In genomic region chr6:24469829-24470228, GRCh38 we compare ENCODE assay signal across 17 cellular contexts. TPM values are rescaled to one million over a fixed set of nuclear protein-coding genes. Genes with fewer than 3 reads are reported as not detected.
DNase-seq lines count a peak whose midpoint lies in the region; ATAC-seq, FAIRE-seq and TF ChIP-seq lines count a peak whose summit lies in the region.
"Had no signal": no experiment of that assay in that cellular context is flagged by ENCODE, and none has a peak within 500 bp of the region (broad histone marks: within the 10 kb centered on the region; RNA-seq: fewer than 3 reads in every experiment).

No MANE protein-coding gene starts in this region.

- H3K36me3 ChIP-seq in adipocyte (ENCODE audit: control insufficient read depth, insufficient read depth, low read length, severe bottlenecking) (no peaks in the 10 kb centered on the region), skeletal muscle satellite cell (ENCODE audit: insufficient read depth, low read length) (no peaks in the 10 kb centered on the region), HepG2 (replicated peaks in 1 of 2; ENCODE audit: control insufficient read depth in 1 of 2, insufficient read depth in 2 of 2, low read length in 2 of 2) (peaks cover 0 to under 1% of the 10 kb centered on the region in 2 experiments; a peak in 1 of 5 replicates)

- TF ChIP-seq CTCF in astrocyte of the spinal cord (IDR thresholded peaks at IDR 0.05; ENCODE audit: low read depth, low read length) (no peak), HepG2 (CRISPR knock-in tag; IDR thresholded peaks at IDR 0.05) (no peak)

- DNase-seq in adipocyte (ENCODE audit: low read depth) (peak; percentile 19), astrocyte of the spinal cord (ENCODE audit: low read depth, low spot score) (peak; percentile 12), HepG2 (ENCODE audit: low spot score) (no peak), EL (no peak)
- DNase-seq: AML-193; Caco-2; CD4-positive, alpha-beta T cell; GDM1; GOT3; H7 had no signal

- WGBS in HepG2 (ENCODE audit: low lambda C conversion rate) = 92% methylated on average over 6 of the region's 6 CpGs

- H3K9ac ChIP-seq in adipocyte (ENCODE audit: low read length) (no peak overlapping the region), skeletal muscle satellite cell (ENCODE audit: low read depth, low read length) (no peak overlapping the region), HepG2 (ENCODE audit: insufficient read depth, low read depth, low read length) (no peak overlapping the region)

- no peak overlapping the region for H3K4me3 ChIP-seq in adipocyte (ENCODE audit: low read length)
- H3K4me3 ChIP-seq in astrocyte of the spinal cord (ENCODE audit: low read depth, low read length) = no peak overlapping the region
- no peak overlapping the region for H3K4me3 ChIP-seq in skeletal muscle satellite cell (ENCODE audit: low read length)
- H3K4me3 ChIP-seq in HepG2 (replicated peaks in 1 of 3; ENCODE audit: insufficient read depth in 1 of 3, low read depth in 2 of 3, low read length in 3 of 3) = no peak overlapping the region

- no peaks in the 10 kb centered on the region for H4K20me1 ChIP-seq in HepG2 (ENCODE audit: insufficient read depth, low read length)

- POLR2A ChIA-PET in HepG2 (lab: Yijun Ruan, JAX) = no interaction called here

- no peaks in the 10 kb centered on the region for H3K79me2 ChIP-seq in HepG2 (ENCODE audit: insufficient read depth, low read length)

- no peak for FAIRE-seq in HepG2 (lab: Jason Lieb, UNC)
- FAIRE-seq: A204.1, D721Med, GM18507 had no signal

- H3K27ac ChIP-seq in HepG2 (ENCODE audit: extremely low read length, insufficient read depth, low read length) = no peak overlapping the region
- H3K27ac ChIP-seq: C4-2B had no signal

- no peak overlapping the region for H2AFZ ChIP-seq in HepG2 (ENCODE audit: low read length)

- ATAC-seq in HepG2 (no peak), GM21381 (IDR thresholded peaks at IDR 0.05; ENCODE audit: unreplicated experiment) (no peak)
- ATAC-seq: HCT116 had no signal

- peaks cover 4% of the 10 kb centered on the region for H3K4me1 ChIP-seq in adipocyte (ENCODE audit: control insufficient read depth, insufficient read depth, low read length)
- peaks cover 18% of the 10 kb centered on the region for H3K4me1 ChIP-seq in skeletal muscle satellite cell (ENCODE audit: control insufficient read depth, insufficient read depth, low read length)
- no peaks in the 10 kb centered on the region for H3K4me1 ChIP-seq in HepG2 (ENCODE audit: insufficient read depth, low read length)

- no peak for TF ChIP-seq RAD21 in HepG2 (CRISPR knock-in tag; IDR thresholded peaks at IDR 0.05)

- H3K9me3 ChIP-seq in adipocyte (ENCODE audit: control insufficient read depth, low read length) = no peaks in the 10 kb centered on the region
- H3K9me3 ChIP-seq in skeletal muscle satellite cell (replicated peaks; ENCODE audit: low read length) = no peaks in the 10 kb centered on the region
- H3K9me3 ChIP-seq in HepG2 (ENCODE audit: low read length) = no peaks in the 10 kb centered on the region
- H3K9me3 ChIP-seq: Caco-2 had no signal

- no peak for TF ChIP-seq POLR2A in HepG2 (IDR thresholded peaks at IDR 0.05; ENCODE audit: insufficient read depth in 1 of 2, low read depth in 2 of 2, low read length in 2 of 2)

- H3K27me3 ChIP-seq in adipocyte (replicated peaks; ENCODE audit: control insufficient read depth, insufficient read depth, low read length) (no peaks in the 10 kb centered on the region), skeletal muscle satellite cell (ENCODE audit: control insufficient read depth, insufficient read depth, low read length) (no peaks in the 10 kb centered on the region), HepG2 (ENCODE audit: control insufficient read depth in 1 of 2, insufficient read depth in 2 of 2, low read length in 2 of 2) (no peaks in the 10 kb centered on the region)

- peak overlapping the region; percentile 12 for H3K4me2 ChIP-seq in skeletal muscle satellite cell (ENCODE audit: low read length)
- no peak overlapping the region for H3K4me2 ChIP-seq in HepG2 (ENCODE audit: low read depth, low read length)

- BruUV-seq in HepG2 (replicated peaks; lab: Mats Ljungman, UMichigan) = no TSS peak

- TF ChIP-seq EP300 in HepG2 (IDR thresholded peaks at IDR 0.05; ENCODE audit: low read depth in 2 of 2, low read length in 2 of 2) (no peak), HepG2 (CRISPR knock-in tag; IDR thresholded peaks at IDR 0.05; ENCODE audit: borderline replicate concordance) (no peak)

- in situ Hi-C loops in astrocyte of the spinal cord (cut with HindIII; ENCODE audit: low sequenced_read_pairs) (no loop called here), HepG2 (cut with HindIII; ENCODE audit: extremely low pct_ligation_motif_present, low pct_unique_long_range_greater_than_20kb) (no loop called here)

- CTCF ChIA-PET in HepG2 (lab: Yijun Ruan, JAX; ENCODE audit: low intra/inter-chr PET ratio, low total read pairs) = no interaction called here

- intact Hi-C loops in HepG2 (cut with micrococcal nuclease; ENCODE audit: unreplicated experiment) = no loop called here

TF ChIP-seq in HepG2, 621 proteins besides CTCF, POLR2A, EP300 and RAD21 (continues in another document):
- TF ChIP-seq CHD2 (IDR thresholded peaks at IDR 0.05; ENCODE audit: low read depth, low read length) = no peak
- TF ChIP-seq MAFK (conservative IDR thresholded peaks at IDR 0.05 in 1 of 2, IDR thresholded peaks at IDR 0.05 in 1 of 2; ENCODE audit: low read length in 2 of 2) = no peak
- TF ChIP-seq ZNF678 (CRISPR knock-in tag; IDR thresholded peaks at IDR 0.05) = no peak
- TF ChIP-seq HOXA3 (CRISPR knock-in tag; IDR thresholded peaks at IDR 0.05) = no peak
- TF ChIP-seq, protein P1, sequence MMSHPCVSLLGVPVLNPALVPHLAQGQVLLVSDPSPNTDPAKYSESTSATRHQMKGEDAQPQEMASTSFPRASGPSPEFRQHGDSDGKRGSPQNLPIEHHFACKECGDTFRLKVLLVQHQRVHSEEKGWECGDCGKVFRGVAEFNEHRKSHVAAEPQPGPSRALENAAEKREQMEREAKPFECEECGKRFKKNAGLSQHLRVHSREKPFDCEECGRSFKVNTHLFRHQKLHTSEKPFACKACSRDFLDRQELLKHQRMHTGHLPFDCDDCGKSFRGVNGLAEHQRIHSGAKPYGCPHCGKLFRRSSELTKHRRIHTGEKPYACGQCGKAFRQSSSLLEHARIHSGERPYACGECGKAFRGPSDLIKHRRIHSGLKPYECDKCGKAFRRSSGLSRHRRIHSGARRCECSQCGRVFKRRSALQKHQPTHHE (CRISPR knock-in tag; IDR thresholded peaks at IDR 0.05; ENCODE audit: borderline replicate concordance) = no peak
- no peak for TF ChIP-seq ZNF253 (CRISPR knock-in tag; IDR thresholded peaks at IDR 0.05; ENCODE audit: borderline replicate concordance)
- no peak for TF ChIP-seq PHF20 (CRISPR knock-in tag; IDR thresholded peaks at IDR 0.05)

RNA-seq across cellular contexts. Expression of gene GPLD1, which starts 19.5 kb away (rescaled TPM):
- total RNA-seq in skeletal muscle satellite cell (2012; rRNA removed) = under 0.01 TPM in 1 of 2 replicates, not detected in the other
- 6.4 and 7.6 TPM in 2 replicates for total RNA-seq in HepG2 (2016; rRNA removed; fragmentation: Illumina TruSeq; extraction: Trizol)
- total RNA-seq in HepG2 (2016; cell fraction: cytosol; rRNA removed; fragmentation: Illumina TruSeq; extraction: Trizol; ENCODE audit: low read depth) = 3.5 and 3.6 TPM in 2 replicates
- total RNA-seq in HepG2 (2016; cell fraction: insoluble cytoplasmic fraction; rRNA removed; fragmentation: Illumina TruSeq; extraction: Trizol) = 5.4 and 8.3 TPM in 2 replicates
- total RNA-seq in HepG2 (2016; cell fraction: membrane; rRNA removed; fragmentation: Illumina TruSeq; extraction: Trizol) = 4.6 and 4.9 TPM in 2 replicates
- 9.4 and 10.7 TPM in 2 replicates for total RNA-seq in HepG2 (2016; cell fraction: nucleus; rRNA removed; fragmentation: Illumina TruSeq; extraction: Trizol)
- 6.0 and 6.2 TPM in 2 replicates for polyA plus RNA-seq in HepG2 (2011; rRNA removed)
- 3.5 and 3.6 TPM in 2 replicates for polyA plus RNA-seq in HepG2 (2011; cell fraction: cytosol; rRNA removed)
- 7.3 and 8.6 TPM in 2 replicates for polyA plus RNA-seq in HepG2 (2011; cell fraction: nucleus; rRNA removed)
- polyA plus RNA-seq in HepG2 (2012) = 3.0 and 3.6 TPM in 2 replicates
- 0.34 and 0.76 TPM in 2 replicates for polyA plus RNA-seq in HepG2 (2016; cell fraction: cytosol; fragmentation: Illumina TruSeq; extraction: Trizol; ENCODE audit: low read depth)
- 3.1 TPM in 2 replicates for polyA plus RNA-seq in HepG2 (2016; cell fraction: insoluble cytoplasmic fraction; fragmentation: Illumina TruSeq; extraction: Trizol; ENCODE audit: low read depth)
- 1.2 and 1.5 TPM in 2 replicates for polyA plus RNA-seq in HepG2 (2016; cell fraction: membrane; fragmentation: Illumina TruSeq; extraction: Trizol; ENCODE audit: low read depth)
- 9.6 and 10.3 TPM in 2 replicates for polyA plus RNA-seq in HepG2 (2016; cell fraction: nucleus; fragmentation: Illumina TruSeq; extraction: Trizol; ENCODE audit: insufficient read depth, low read depth)
- 3.0 and 11.6 TPM in 2 replicates for polyA minus RNA-seq in HepG2 (2011; rRNA and poly(A)+ RNA removed; ENCODE audit: low replicate concordance)
- polyA minus RNA-seq in HepG2 (2011; cell fraction: cytosol; rRNA and poly(A)+ RNA removed) = 3.7 and 5.0 TPM in 2 replicates
- 11.5 and 11.8 TPM in 2 replicates for polyA minus RNA-seq in HepG2 (2011; cell fraction: nucleus; rRNA and poly(A)+ RNA removed)

RNA-seq across cellular contexts. Expression of gene ALDH5A1, which starts 24.9 kb away (rescaled TPM):
- 0.22 and 0.25 TPM in 2 replicates for total RNA-seq in skeletal muscle satellite cell (2012; rRNA removed)
- total RNA-seq in HepG2 (2016; rRNA removed; fragmentation: Illumina TruSeq; extraction: Trizol) = 27.6 and 32.5 TPM in 2 replicates
- 12.0 and 12.4 TPM in 2 replicates for total RNA-seq in HepG2 (2016; cell fraction: cytosol; rRNA removed; fragmentation: Illumina TruSeq; extraction: Trizol; ENCODE audit: low read depth)
- 26.7 and 32.6 TPM in 2 replicates for total RNA-seq in HepG2 (2016; cell fraction: insoluble cytoplasmic fraction; rRNA removed; fragmentation: Illumina TruSeq; extraction: Trizol)
- total RNA-seq in HepG2 (2016; cell fraction: membrane; rRNA removed; fragmentation: Illumina TruSeq; extraction: Trizol) = 12.3 and 14.1 TPM in 2 replicates
- total RNA-seq in HepG2 (2016; cell fraction: nucleus; rRNA removed; fragmentation: Illumina TruSeq; extraction: Trizol) = 25.2 and 33.4 TPM in 2 replicates
- polyA plus RNA-seq in HepG2 (2011; rRNA removed) = 12.7 and 12.8 TPM in 2 replicates
- 7.6 and 9.9 TPM in 2 replicates for polyA plus RNA-seq in HepG2 (2011; cell fraction: cytosol; rRNA removed)
- 8.3 and 9.4 TPM in 2 replicates for polyA plus RNA-seq in HepG2 (2011; cell fraction: nucleus; rRNA removed)
- polyA plus RNA-seq in HepG2 (2012) = 13.6 and 17.2 TPM in 2 replicates
- 1.6 and 1.9 TPM in 2 replicates for polyA plus RNA-seq in HepG2 (2016; cell fraction: cytosol; fragmentation: Illumina TruSeq; extraction: Trizol; ENCODE audit: low read depth)
- 32.3 and 36.6 TPM in 2 replicates for polyA plus RNA-seq in HepG2 (2016; cell fraction: insoluble cytoplasmic fraction; fragmentation: Illumina TruSeq; extraction: Trizol; ENCODE audit: low read depth)
- polyA plus RNA-seq in HepG2 (2016; cell fraction: membrane; fragmentation: Illumina TruSeq; extraction: Trizol; ENCODE audit: low read depth) = 5.4 and 6.1 TPM in 2 replicates
- polyA plus RNA-seq in HepG2 (2016; cell fraction: nucleus; fragmentation: Illumina TruSeq; extraction: Trizol; ENCODE audit: insufficient read depth, low read depth) = 41.8 and 43.5 TPM in 2 replicates
- 12.3 and 17.3 TPM in 2 replicates for polyA minus RNA-seq in HepG2 (2011; rRNA and poly(A)+ RNA removed; ENCODE audit: low replicate concordance)
- 18.7 and 20.1 TPM in 2 replicates for polyA minus RNA-seq in HepG2 (2011; cell fraction: cytosol; rRNA and poly(A)+ RNA removed)
- polyA minus RNA-seq in HepG2 (2011; cell fraction: nucleus; rRNA and poly(A)+ RNA removed) = 11.3 and 17.3 TPM in 2 replicates

Comparison
In these comparisons a context has a peak if more than half of its experiments do, and no peak if none do; other contexts are left out.
1. DNase-seq: peak in adipocyte (single experiment) and astrocyte of the spinal cord (single experiment); none in HepG2 (single experiment) and EL (single experiment).